In the genomic region with DNA sequence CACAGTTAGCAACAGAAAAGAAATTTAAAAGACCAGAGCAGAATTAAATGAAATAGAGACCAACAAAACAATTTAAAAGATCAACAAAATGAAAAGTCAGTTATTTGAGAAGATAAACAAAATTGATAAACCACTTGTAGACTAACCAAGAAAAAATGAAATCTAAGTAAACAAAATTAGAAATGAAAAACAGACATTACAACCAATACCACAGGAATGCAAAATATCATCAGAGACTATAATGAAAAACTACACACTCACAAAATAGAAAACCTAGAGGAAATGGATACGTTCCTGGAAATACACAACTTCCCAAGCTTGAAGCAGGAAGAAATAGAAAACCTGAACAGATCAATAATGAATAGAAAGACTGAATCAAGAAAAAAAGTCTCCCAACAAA, we compare ENCODE assay signal across 38 cellular contexts.
"Had no signal": no experiment of that assay in that cellular context is flagged by ENCODE, and none has a peak within 500 bp of the region (broad histone marks: within the 10 kb centered on the region; RNA-seq: fewer than 3 reads in every experiment).

No MANE protein-coding gene starts in this region.

- DNase-seq: activated CD4-positive, alpha-beta T cell treated with anti-CD3 and anti-CD28 coated beads for 36 hours; activated CD4-positive, CD25-positive, alpha-beta regulatory T cell; activated CD8-positive, alpha-beta memory T cell treated with anti-CD3 and anti-CD28 coated beads, Interleukin-2, amount 10 ng/mL, durations not matched to agents 7 days and 5 days; activated CD8-positive, alpha-beta T cell treated with anti-CD3 and anti-CD28 coated beads, Interleukin-2, amount 10 ng/mL, durations not matched to agents 7 days and 5 days; activated naive CD4-positive, alpha-beta T cell; activated T-cell treated with anti-CD3 and anti-CD28 coated beads, Interleukin-2, amount 50 U/mL, for 48 hours; adrenal gland; cerebellar nuclear complex; dorsolateral prefrontal cortex; effector memory CD4-positive, alpha-beta T cell; head of caudate nucleus; hippocampal formation; left colon; mammary epithelial cell; midbrain; naive thymus-derived CD4-positive, alpha-beta T cell; ovary; retina; stimulated activated CD4-positive, alpha-beta T cell treated with anti-CD3 and anti-CD28 coated beads, Interleukin-1b, Interleukin-23, amount 100 ng/mL, for 48 hours; stimulated activated CD4-positive, alpha-beta T cell treated with anti-CD3 and anti-CD28 coated beads, Interleukin-4, amount 100 ng/mL, for 4 hours; stimulated activated CD8-positive, alpha-beta memory T cell treated with anti-CD3 and anti-CD28 coated beads, Interleukin-4, amount 100 ng/mL, for 48 hours; stimulated activated naive CD8-positive, alpha-beta T cell treated with anti-CD3 and anti-CD28 coated beads, Interleukin-15, amount 100 ng/mL, for 72 hours; substantia nigra; T-cell; upper lobe of left lung had no signal

- H3K4me3 ChIP-seq: adrenal gland, ascending aorta, cardiac muscle cell, coronary artery, dorsolateral prefrontal cortex, gastroesophageal sphincter, ovary, prostate gland, skin epidermis, upper lobe of left lung, vagina had no signal

- H3K36me3 ChIP-seq: adrenal gland, cardiac muscle cell, ovary, prostate gland had no signal

- H3K9me3 Mint-ChIP-seq: stimulated activated memory B cell treated with anti-CD40 and anti-IgM and Interleukin-4, amounts not matched to agents 10 μg/mL and 1 μg/mL and 100 μg/mL, for 72 hours; stimulated activated naive CD8-positive, alpha-beta T cell treated with anti-CD3 and anti-CD28 coated beads, Interleukin-15, amount 100 ng/mL, for 72 hours had no signal

- FAIRE-seq: endothelial cell of umbilical vein, keratinocyte had no signal

- H3K27me3 Mint-ChIP-seq: activated CD4-positive, alpha-beta T cell treated with anti-CD3 and anti-CD28 coated beads for 36 hours; activated CD8-positive, alpha-beta memory T cell treated with anti-CD3 and anti-CD28 coated beads, Interleukin-2, amount 10 ng/mL, durations not matched to agents 7 days and 5 days; activated naive CD8-positive, alpha-beta T cell; brain; naive thymus-derived CD4-positive, alpha-beta T cell; stimulated activated memory B cell treated with anti-CD40 and anti-IgM and Interleukin-4, amounts not matched to agents 10 μg/mL and 1 μg/mL and 100 μg/mL, for 72 hours; stimulated activated naive CD8-positive, alpha-beta T cell treated with anti-CD3 and anti-CD28 coated beads, Interleukin-15, amount 100 ng/mL, for 72 hours; T-cell had no signal

- H3K4me1 ChIP-seq: adrenal gland, ascending aorta, gastroesophageal sphincter, prostate gland, upper lobe of left lung, vagina had no signal

- H3K4me1 Mint-ChIP-seq: activated CD4-positive, alpha-beta T cell treated with anti-CD3 and anti-CD28 coated beads for 36 hours; activated CD8-positive, alpha-beta memory T cell treated with anti-CD3 and anti-CD28 coated beads, Interleukin-2, amount 10 ng/mL, durations not matched to agents 7 days and 5 days; brain; stimulated activated naive CD8-positive, alpha-beta T cell treated with anti-CD3 and anti-CD28 coated beads, Interleukin-15, amount 100 ng/mL, for 72 hours; T-cell had no signal

- H3K27me3 ChIP-seq: adrenal gland, ascending aorta, cardiac muscle cell, dorsolateral prefrontal cortex, gastroesophageal sphincter, ovary, upper lobe of left lung, vagina had no signal

- H3K9me3 ChIP-seq: adrenal gland, ascending aorta, gastroesophageal sphincter, ovary, prostate gland, vagina had no signal

- ATAC-seq: activated CD4-positive, alpha-beta T cell treated with anti-CD3 and anti-CD28 coated beads for 36 hours; activated CD8-positive, alpha-beta memory T cell treated with anti-CD3 and anti-CD28 coated beads, Interleukin-2, amount 10 ng/mL, durations not matched to agents 7 days and 5 days; activated CD8-positive, alpha-beta T cell treated with anti-CD3 and anti-CD28 coated beads, Interleukin-2, amount 10 ng/mL, durations not matched to agents 7 days and 5 days; gastroesophageal sphincter; left colon; naive thymus-derived CD4-positive, alpha-beta T cell; sciatic nerve; stimulated activated memory B cell treated with anti-CD40 and anti-IgM and Interleukin-4, amounts not matched to agents 10 μg/mL and 1 μg/mL and 100 μg/mL, for 72 hours; stimulated activated naive CD8-positive, alpha-beta T cell treated with anti-CD3 and anti-CD28 coated beads, Interleukin-15, amount 100 ng/mL, for 72 hours; T-cell had no signal

- H3K27ac Mint-ChIP-seq: activated CD4-positive, alpha-beta T cell treated with anti-CD3 and anti-CD28 coated beads for 36 hours; activated CD8-positive, alpha-beta memory T cell treated with anti-CD3 and anti-CD28 coated beads, Interleukin-2, amount 10 ng/mL, durations not matched to agents 7 days and 5 days; activated CD8-positive, alpha-beta T cell treated with anti-CD3 and anti-CD28 coated beads, Interleukin-2, amount 10 ng/mL, durations not matched to agents 7 days and 5 days; activated naive CD8-positive, alpha-beta T cell; brain; naive thymus-derived CD4-positive, alpha-beta T cell; stimulated activated memory B cell treated with anti-CD40 and anti-IgM and Interleukin-4, amounts not matched to agents 10 μg/mL and 1 μg/mL and 100 μg/mL, for 72 hours; stimulated activated naive CD8-positive, alpha-beta T cell treated with anti-CD3 and anti-CD28 coated beads, Interleukin-15, amount 100 ng/mL, for 72 hours; T-cell had no signal

- H3K4me3 Mint-ChIP-seq: activated CD4-positive, alpha-beta T cell treated with anti-CD3 and anti-CD28 coated beads for 36 hours; activated CD8-positive, alpha-beta memory T cell treated with anti-CD3 and anti-CD28 coated beads, Interleukin-2, amount 10 ng/mL, durations not matched to agents 7 days and 5 days; activated CD8-positive, alpha-beta T cell treated with anti-CD3 and anti-CD28 coated beads, Interleukin-2, amount 10 ng/mL, durations not matched to agents 7 days and 5 days; activated naive CD8-positive, alpha-beta T cell; brain; naive thymus-derived CD4-positive, alpha-beta T cell; stimulated activated memory B cell treated with anti-CD40 and anti-IgM and Interleukin-4, amounts not matched to agents 10 μg/mL and 1 μg/mL and 100 μg/mL, for 72 hours; stimulated activated naive CD8-positive, alpha-beta T cell treated with anti-CD3 and anti-CD28 coated beads, Interleukin-15, amount 100 ng/mL, for 72 hours; T-cell had no signal

- H3K27ac ChIP-seq: adrenal gland, ascending aorta, cardiac muscle cell, coronary artery, dorsolateral prefrontal cortex, gastroesophageal sphincter, ovary, prostate gland, skin epidermis, upper lobe of left lung, vagina had no signal
